8 cellular contexts compared by ENCODE assay signal in the genomic region with DNA sequence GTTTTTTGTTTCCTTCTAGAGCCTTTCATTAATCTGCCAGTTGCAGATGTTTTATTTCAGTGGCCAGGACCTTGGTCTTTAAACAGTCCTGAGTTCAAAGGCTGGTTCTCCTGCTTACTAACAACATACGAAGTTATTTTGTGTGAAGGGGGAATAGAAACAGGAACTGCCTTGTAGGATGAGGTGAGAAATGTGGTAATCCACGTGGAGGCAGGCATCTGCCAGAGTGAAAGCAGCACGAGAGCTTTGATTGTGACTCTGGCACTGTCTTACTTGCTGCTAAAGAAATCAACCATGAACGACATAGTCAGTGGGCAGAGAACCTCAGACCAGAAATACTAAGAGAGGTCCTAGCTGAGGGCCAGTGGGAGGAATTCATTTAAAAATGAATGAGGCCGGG. TPM values are rescaled to one million over a fixed set of nuclear protein-coding genes. Genes with fewer than 3 reads are reported as not detected.
DNase-seq lines count a peak whose midpoint lies in the region; ATAC-seq and TF ChIP-seq lines count a peak whose summit lies in the region.

No MANE protein-coding gene starts in this region.

- no peak overlapping the region for H3K23ac ChIP-seq in mesendoderm (ENCODE audit: low read length)

- no peaks in the 10 kb centered on the region for H3K27me3 ChIP-seq in mesendoderm (ENCODE audit: insufficient read depth, low read length, poor library complexity)

- peaks cover 18% of the 10 kb centered on the region for H3K36me3 ChIP-seq in mesendoderm (ENCODE audit: control insufficient read depth, insufficient read depth, low read length)

- H3K79me1 ChIP-seq in mesendoderm (ENCODE audit: low read length), result no peaks in the 10 kb centered on the region

- H3K4me3 ChIP-seq in GM12865 (ENCODE audit: low read depth, low read length) (no peak overlapping the region), mesendoderm (ENCODE audit: low read length) (no peak overlapping the region)

- no peak for TF ChIP-seq CTCF in GM12865 (IDR thresholded peaks at IDR 0.05; ENCODE audit: insufficient read depth, low read depth, low read length, missing control alignments)

- DNase-seq in GM12865 (ENCODE audit: low read depth) (peak; percentile 80), NCI-H510A treated with DMSO at 0.1 percent for 48 hours (lab: John Stamatoyannopoulos, UW) (no peak), NCI-H345 (lab: John Stamatoyannopoulos, UW) (no peak), mesendoderm (no peak)
- no peak for DNase-seq in activated CD8-positive, alpha-beta memory T cell treated with anti-CD3 and anti-CD28 coated beads, Interleukin-2, amount 50 U/mL, for 4 hours

- no CpG with 5 or more reads among the region's 5 CpGs for WGBS in mesendoderm (ENCODE audit: extremely low coverage, insufficient coverage, low lambda C conversion rate)

- H2BK5ac ChIP-seq in mesendoderm (ENCODE audit: low read length), result no peak overlapping the region

- ATAC-seq in GM21360 (IDR thresholded peaks at IDR 0.05; ENCODE audit: unreplicated experiment), result peak; percentile 63
- ATAC-seq in HG03565 (IDR thresholded peaks at IDR 0.05; ENCODE audit: unreplicated experiment), result peak; percentile 55

- no peak overlapping the region for H3K4me2 ChIP-seq in mesendoderm (ENCODE audit: low read length)

- no peak overlapping the region for H3K4ac ChIP-seq in mesendoderm (ENCODE audit: low read depth, low read length)

- no peak overlapping the region for H2BK15ac ChIP-seq in mesendoderm (replicated peaks; ENCODE audit: low read depth)

- H3K56ac ChIP-seq in mesendoderm (ENCODE audit: low read length), result no peak overlapping the region

- no peak overlapping the region for H4K8ac ChIP-seq in mesendoderm (ENCODE audit: low read depth, low read length)

- no peak overlapping the region for H3K9ac ChIP-seq in mesendoderm (ENCODE audit: low read length)

- no peak overlapping the region for H2AK5ac ChIP-seq in mesendoderm (ENCODE audit: low read length)

- no peak overlapping the region for H3K18ac ChIP-seq in mesendoderm (ENCODE audit: low read length)

- H3K27ac ChIP-seq in cingulate gyrus (ENCODE audit: low read depth, low read length), result peak overlapping the region; percentile 29
- no peak overlapping the region for H3K27ac ChIP-seq in mesendoderm (ENCODE audit: low read depth, low read length)

- H3K79me2 ChIP-seq in mesendoderm (ENCODE audit: control insufficient read depth, insufficient read depth, low read length), result no peaks in the 10 kb centered on the region

- no peak overlapping the region for H2BK120ac ChIP-seq in mesendoderm (ENCODE audit: low read depth, low read length)

- no peaks in the 10 kb centered on the region for H3K4me1 ChIP-seq in mesendoderm (ENCODE audit: control insufficient read depth, low read depth, low read length)

- no peak overlapping the region for H4K5ac ChIP-seq in mesendoderm (ENCODE audit: low read length)

RNA-seq across cellular contexts. Expression of gene TMEM63A, which starts 30.4 kb away (rescaled TPM):
- 32.2 TPM for polyA plus RNA-seq in mesendoderm (2013, experiment 1 of 2)
- polyA plus RNA-seq in mesendoderm (2013, experiment 2 of 2), result 34.0 TPM

RNA-seq across cellular contexts. Expression of gene LEFTY1, which starts 37.1 kb away (rescaled TPM):
- polyA plus RNA-seq in mesendoderm (2013, experiment 1 of 2), result 42.5 TPM
- 42.7 TPM for polyA plus RNA-seq in mesendoderm (2013, experiment 2 of 2)

RNA-seq across cellular contexts. Expression of gene EPHX1, which starts 41.9 kb away (rescaled TPM):
- 171 TPM for polyA plus RNA-seq in mesendoderm (2013, experiment 1 of 2)
- polyA plus RNA-seq in mesendoderm (2013, experiment 2 of 2), result 168 TPM
